In genomic region chr12:40010899-40011774, GRCh38 we compare ENCODE assay signal across 8 cellular contexts.
DNase-seq lines count a peak whose midpoint lies in the region; ATAC-seq, FAIRE-seq and TF ChIP-seq lines count a peak whose summit lies in the region.

No MANE protein-coding gene starts in this region.

- no peak overlapping the region for H2AFZ ChIP-seq in HCT116 (ENCODE audit: low read depth, low read length, poor library complexity, severe bottlenecking)
- peak overlapping the region; percentile 76 for H2AFZ ChIP-seq in Loucy (ENCODE audit: low read length)

- 0 out of 2 replicates have a peak overlapping the region, but pooled peaks have one; percentile 5 for H3K4me2 ChIP-seq in HCT116 (ENCODE audit: low read length)
- peak overlapping the region; percentile 72 for H3K4me2 ChIP-seq in Loucy (ENCODE audit: low read depth, low read length, poor library complexity, severe bottlenecking)

- peak; percentile 93 for FAIRE-seq in islet of Langerhans (lab: Jason Lieb, UNC)

- intact Hi-C loops in activated CD4-positive, alpha-beta T cell treated with anti-CD3 and anti-CD28 coated beads for 36 hours (cut with DNase I, micrococcal nuclease), result loop anchor here (1.0 kb wide), 1 partner anchor 96 kb away; no protein-coding TSS in a partner anchor
- intact Hi-C loops in HCT116 (cut with micrococcal nuclease), result loop anchor here (1.0 to 2.0 kb wide), 2 partner anchors 96 to 302 kb away; no protein-coding TSS in a partner anchor

- CTCF ChIA-PET in activated CD4-positive, alpha-beta T cell treated with anti-CD3 and anti-CD28 coated beads for 36 hours (lab: Charles Lee), result interaction anchor here (0.6 to 3.8 kb wide), 25 partner anchors 8 to 1127 kb away, joined by 3 to 51 read pairs (median 4); partner anchors contain the start of gene SLC2A13
- CTCF ChIA-PET in HCT116 (lab: Charles Lee), result interaction anchor here (0.6 to 3.0 kb wide), 22 partner anchors 9 to 567 kb away, joined by 3 to 22 read pairs (median 4); partner anchors contain the start of gene SLC2A13

- ATAC-seq in activated CD4-positive, alpha-beta T cell treated with anti-CD3 and anti-CD28 coated beads for 36 hours, result peak; percentile 88
- peak; percentile 83 for ATAC-seq in HCT116
- ATAC-seq in T-helper 17 cell, result peak; percentile 95

- H3K36me3 ChIP-seq in HCT116 (ENCODE audit: control insufficient read depth in 1 of 2, insufficient read depth in 2 of 2, low read length in 2 of 2) (no peaks in the 10 kb centered on the region), Loucy (ENCODE audit: insufficient read depth, low read length) (no peaks in the 10 kb centered on the region)

- in situ Hi-C loops in T47D (cut with HindIII; ENCODE audit: low pct_unique_long_range_greater_than_20kb, low sequenced_read_pairs), result no loop called here

- no peak overlapping the region for H3K9ac ChIP-seq in HCT116 (ENCODE audit: low read length)
- peak overlapping the region; percentile 59 for H3K9ac ChIP-seq in Loucy (ENCODE audit: low read depth, low read length, poor library complexity, severe bottlenecking)

- TF ChIP-seq POLR2A in HCT116 (IDR thresholded peaks at IDR 0.05; ENCODE audit: borderline replicate concordance, extremely low read depth, insufficient read depth, insufficient read length), result no peak

- H3K27ac ChIP-seq in HCT116 (ENCODE audit: low read depth, low read length), result no peak overlapping the region

- H3K36me3 Mint-ChIP-seq in activated CD4-positive, alpha-beta T cell treated with anti-CD3 and anti-CD28 coated beads for 36 hours (ENCODE audit: low read depth), result no peaks in the 10 kb centered on the region
- no peaks in the 10 kb centered on the region for H3K36me3 Mint-ChIP-seq in T-helper 17 cell (ENCODE audit: low read depth)

- no peaks in the 10 kb centered on the region for H3K9me3 ChIP-seq in HCT116 (ENCODE audit: control insufficient read depth in 1 of 2, insufficient read depth in 1 of 2, low read depth in 1 of 2, low read length in 2 of 2)
- H3K9me3 ChIP-seq in Loucy (ENCODE audit: insufficient read depth, low read depth, low read length), result no peaks in the 10 kb centered on the region
- no peaks in the 10 kb centered on the region for H3K9me3 ChIP-seq in T-helper 17 cell (ENCODE audit: control insufficient read depth, low read length, poor library complexity, severe bottlenecking)

- H3K9me2 ChIP-seq in HCT116 (ENCODE audit: insufficient read depth), result no peaks in the 10 kb centered on the region
- H3K9me2 ChIP-seq in Loucy (replicated peaks; ENCODE audit: low read depth, low read length), result no peaks in the 10 kb centered on the region

- RAD21 ChIA-PET in HCT116 (lab: Charles Lee; ENCODE audit: low non-redundant PET in 1 of 2, low total read pairs in 2 of 2, uncharacterized antibody in 2 of 2, unreplicated experiment in 2 of 2), result interaction anchor here in 1 of 2 experiments (1.0 to 1.1 kb wide), 2 partner anchors 94 to 300 kb away, joined by 3 to 4 read pairs; partner anchors contain the start of gene SLC2A13

- BruUV-seq in HCT116 (replicated peaks; lab: Mats Ljungman, UMichigan), result no TSS peak

- H4K20me1 ChIP-seq in HCT116 (ENCODE audit: insufficient read depth) (no peaks in the 10 kb centered on the region), Loucy (ENCODE audit: insufficient read depth, low read length, poor library complexity, severe bottlenecking) (no peaks in the 10 kb centered on the region)

- H3K9me3 Mint-ChIP-seq in activated CD4-positive, alpha-beta T cell treated with anti-CD3 and anti-CD28 coated beads for 36 hours (ENCODE audit: low read depth), result no peaks in the 10 kb centered on the region

- H3K4me1 ChIP-seq in HCT116 (ENCODE audit: control insufficient read depth in 1 of 2, insufficient read depth in 2 of 2, low read length in 2 of 2), result peaks cover 0 to 6% of the 10 kb centered on the region in 2 experiments; a peak in 1 of 4 replicates
- peaks cover 18% of the 10 kb centered on the region for H3K4me1 ChIP-seq in Loucy (ENCODE audit: insufficient read depth, low read length, poor library complexity, severe bottlenecking)

- H3K79me2 ChIP-seq in HCT116 (ENCODE audit: insufficient read depth, low read length), result no peaks in the 10 kb centered on the region
- no peaks in the 10 kb centered on the region for H3K79me2 ChIP-seq in Loucy (ENCODE audit: insufficient read depth, low read length)

- no peaks in the 10 kb centered on the region for H3K27me3 Mint-ChIP-seq in activated CD4-positive, alpha-beta T cell treated with anti-CD3 and anti-CD28 coated beads for 36 hours
- no peaks in the 10 kb centered on the region for H3K27me3 Mint-ChIP-seq in T-helper 17 cell

- H3K4me1 Mint-ChIP-seq in activated CD4-positive, alpha-beta T cell treated with anti-CD3 and anti-CD28 coated beads for 36 hours, result peaks cover 16% of the 10 kb centered on the region
- peaks cover 8% of the 10 kb centered on the region for H3K4me1 Mint-ChIP-seq in T-helper 17 cell

- DNase-seq in activated CD4-positive, alpha-beta T cell treated with anti-CD3 and anti-CD28 coated beads for 36 hours, result peak; percentile 57
- no peak for DNase-seq in activated CD4-positive, alpha-beta T cell treated with anti-CD3 and anti-CD28 coated beads for 1 hour
- DNase-seq in HCT116 (ENCODE audit: low read depth, low spot score), result peak; percentile 41
- peak in 1 of 3 donors; percentile 32 for DNase-seq in T-helper 17 cell
- DNase-seq in T47D (ENCODE audit: low read depth in 1 of 2, low spot score in 1 of 2), result peak; percentile 45 to 88
- peak; percentile 27 to 32 for DNase-seq in stimulated activated CD4-positive, alpha-beta T cell treated with anti-CD3 and anti-CD28 coated beads, Interleukin-2, amount 100 ng/mL, for 48 hours

- peak; percentile 57 for TF ChIP-seq RAD21 in HCT116 (IDR thresholded peaks at IDR 0.05; ENCODE audit: low read depth)

- no peaks in the 10 kb centered on the region for H3F3A ChIP-seq in Loucy (ENCODE audit: low read depth)

- TF ChIP-seq CTCF in HCT116 (IDR thresholded peaks at IDR 0.05 in 2 of 3, conservative IDR thresholded peaks at IDR 0.05 in 1 of 3; ENCODE audit: borderline replicate concordance in 1 of 3, insufficient read depth in 1 of 3, low read depth in 2 of 3, low read length in 2 of 3) (peak; percentile 84 to 90 (median 88)), Loucy (conservative IDR thresholded peaks at IDR 0.05; ENCODE audit: low read length) (peak; percentile 94)

- POLR2A ChIA-PET in activated CD4-positive, alpha-beta T cell treated with anti-CD3 and anti-CD28 coated beads for 36 hours (lab: Charles Lee), result no interaction called here
- POLR2A ChIA-PET in HCT116 (lab: Charles Lee), result no interaction called here

- H3K4me3 ChIP-seq in HCT116 (replicated peaks in 1 of 2; ENCODE audit: low read depth in 1 of 2, low read length in 2 of 2) (no peak overlapping the region), Loucy (ENCODE audit: low read length, poor library complexity, severe bottlenecking) (peak overlapping the region; percentile 58)

- H3K4me3 Mint-ChIP-seq in activated CD4-positive, alpha-beta T cell treated with anti-CD3 and anti-CD28 coated beads for 36 hours, result peak overlapping the region; percentile 10
- peak overlapping the region; percentile 77 for H3K4me3 Mint-ChIP-seq in T-helper 17 cell

- H3K27me3 ChIP-seq in HCT116 (ENCODE audit: insufficient read depth, low read length), result no peaks in the 10 kb centered on the region
- no peaks in the 10 kb centered on the region for H3K27me3 ChIP-seq in Loucy (ENCODE audit: insufficient read depth, low read length, poor library complexity, severe bottlenecking)

- no peak overlapping the region for H3K27ac Mint-ChIP-seq in activated CD4-positive, alpha-beta T cell treated with anti-CD3 and anti-CD28 coated beads for 36 hours
- peak overlapping the region; percentile 60 for H3K27ac Mint-ChIP-seq in T-helper 17 cell

TF ChIP-seq in HCT116, 20 proteins besides CTCF, POLR2A, EP300 and RAD21:
- TF ChIP-seq YY1 (IDR thresholded peaks at IDR 0.05; ENCODE audit: extremely low read depth, insufficient replicate concordance, low read depth, low read length), result peak; percentile 9
- no peak for TF ChIP-seq FOSL1 (IDR thresholded peaks at IDR 0.05; ENCODE audit: low read depth)
